8 cellular contexts compared by ENCODE assay signal in genomic region chr9:134066923-134067851, GRCh38. TPM values are rescaled to one million over a fixed set of nuclear protein-coding genes. Genes with fewer than 3 reads are reported as not detected.
A peak's percentile ranks its signal among the peaks of the same experiment; 100 is the strongest.
DNase-seq lines count a peak whose midpoint lies in the region; ATAC-seq, FAIRE-seq and TF ChIP-seq lines count a peak whose summit lies in the region.

No MANE protein-coding gene starts in this region.

- H3K79me2 ChIP-seq in HepG2 (ENCODE audit: insufficient read depth, low read length) = peaks cover 50% of the 10 kb centered on the region

- H3K36me3 ChIP-seq in HepG2 (replicated peaks in 1 of 2; ENCODE audit: control insufficient read depth in 1 of 2, insufficient read depth in 2 of 2, low read length in 2 of 2) = no peaks in the 10 kb centered on the region; a peak in 1 of 5 replicates

- no peak for TF ChIP-seq CTCF in HepG2 (CRISPR knock-in tag; IDR thresholded peaks at IDR 0.05)

- FAIRE-seq in HepG2 (lab: Jason Lieb, UNC) = no peak

- ATAC-seq in GM18502 (IDR thresholded peaks at IDR 0.05; ENCODE audit: poor library complexity, unreplicated experiment) = peak; percentile 14
- peak; percentile 17 for ATAC-seq in HG03139 (IDR thresholded peaks at IDR 0.05; ENCODE audit: unreplicated experiment)
- ATAC-seq in HepG2 = no peak
- ATAC-seq in stimulated activated naive B cell treated with anti-CD40 and anti-IgM and Interleukin-4, amounts not matched to agents 10 μg/mL and 1 μg/mL and 100 μg/mL, for 72 hours (replicated peaks) = peak; percentile 4 to 25

- H3K4me3 Mint-ChIP-seq in stimulated activated naive B cell treated with anti-CD40 and anti-IgM and Interleukin-4, amounts not matched to agents 10 μg/mL and 1 μg/mL and 100 μg/mL, for 72 hours = peak overlapping the region; percentile 88 to 89

- H3K36me3 Mint-ChIP-seq in stimulated activated naive B cell treated with anti-CD40 and anti-IgM and Interleukin-4, amounts not matched to agents 10 μg/mL and 1 μg/mL and 100 μg/mL, for 72 hours = peaks cover 0 to 5% of the 10 kb centered on the region in 2 donors

- H3K4me1 Mint-ChIP-seq in stimulated activated naive B cell treated with anti-CD40 and anti-IgM and Interleukin-4, amounts not matched to agents 10 μg/mL and 1 μg/mL and 100 μg/mL, for 72 hours = peaks cover 27 to 44% of the 10 kb centered on the region in 2 donors

- DNase-seq in ACHN (peak; percentile 48), T-helper 2 cell (peak in 4 of 5 experiments; percentile 23 to 62 (median 50)), HepG2 (ENCODE audit: low spot score) (no peak), COLO829 (ENCODE audit: low spot score) (no peak)
- peak; percentile 42 for DNase-seq in central memory CD4-positive, alpha-beta T cell
- peak; percentile 32 for DNase-seq in stimulated activated naive B cell treated with anti-CD40 and anti-IgM and Interleukin-4, amounts not matched to agents 10 μg/mL and 1 μg/mL and 100 μg/mL, for 72 hours

- peak overlapping the region; percentile 81 to 97 (median 82) for H3K4me3 ChIP-seq in HepG2 (replicated peaks in 1 of 3; ENCODE audit: insufficient read depth in 1 of 3, low read depth in 2 of 3, low read length in 3 of 3)

- TF ChIP-seq POLR2A in HepG2 (IDR thresholded peaks at IDR 0.05; ENCODE audit: insufficient read depth in 1 of 2, low read depth in 2 of 2, low read length in 2 of 2) = no peak

- no TSS peak for BruUV-seq in HepG2 (replicated peaks; lab: Mats Ljungman, UMichigan)

- POLR2A ChIA-PET in HepG2 (lab: Yijun Ruan, JAX) = interaction anchor here (1.2 kb wide), 1 partner anchor 278 kb away, joined by 3 read pairs; no protein-coding TSS in a partner anchor

- H3K27ac Mint-ChIP-seq in stimulated activated naive B cell treated with anti-CD40 and anti-IgM and Interleukin-4, amounts not matched to agents 10 μg/mL and 1 μg/mL and 100 μg/mL, for 72 hours = peak overlapping the region; percentile 89

- TF ChIP-seq EP300 in HepG2 (IDR thresholded peaks at IDR 0.05; ENCODE audit: low read depth in 2 of 2, low read length in 2 of 2) (no peak), HepG2 (CRISPR knock-in tag; IDR thresholded peaks at IDR 0.05; ENCODE audit: borderline replicate concordance) (no peak)

- 0% methylated on average over 8 of the region's 125 CpGs for WGBS in HepG2 (ENCODE audit: low lambda C conversion rate)

- H3K27ac ChIP-seq in HepG2 (ENCODE audit: extremely low read length, insufficient read depth, low read length) = peak overlapping the region; percentile 81

- peaks cover 9 to 29% of the 10 kb centered on the region in 2 experiments; a peak in 4 of 5 replicates for H3K27me3 ChIP-seq in HepG2 (ENCODE audit: control insufficient read depth in 1 of 2, insufficient read depth in 2 of 2, low read length in 2 of 2)

- peak overlapping the region; percentile 90 for H3K9ac ChIP-seq in HepG2 (ENCODE audit: insufficient read depth, low read depth, low read length)

- TF ChIP-seq RAD21 in HepG2 (CRISPR knock-in tag; IDR thresholded peaks at IDR 0.05) = no peak

- H3K27me3 Mint-ChIP-seq in stimulated activated naive B cell treated with anti-CD40 and anti-IgM and Interleukin-4, amounts not matched to agents 10 μg/mL and 1 μg/mL and 100 μg/mL, for 72 hours = peaks cover 10 to 19% of the 10 kb centered on the region in 2 donors

- CTCF ChIA-PET in HepG2 (lab: Yijun Ruan, JAX; ENCODE audit: low intra/inter-chr PET ratio, low total read pairs) = no interaction called here

- in situ Hi-C loops in ACHN (cut with HindIII; ENCODE audit: low pct_ligation_motif_present, low pct_unique_long_range_greater_than_20kb, low sequenced_read_pairs) (no loop called here), HepG2 (cut with HindIII; ENCODE audit: extremely low pct_ligation_motif_present, low pct_unique_long_range_greater_than_20kb) (loop anchor here (10.0 kb wide), 1 partner anchor 268 kb away; no protein-coding TSS in a partner anchor)

- H4K20me1 ChIP-seq in HepG2 (ENCODE audit: insufficient read depth, low read length) = peaks cover 31% of the 10 kb centered on the region

- H3K4me1 ChIP-seq in HepG2 (ENCODE audit: insufficient read depth, low read length) = peaks cover 48% of the 10 kb centered on the region

- intact Hi-C loops in HepG2 (cut with micrococcal nuclease; ENCODE audit: unreplicated experiment) = loop anchor here (5.0 kb wide), 1 partner anchor 40 kb away; the partner anchor contains the start of gene BRD3OS

- peak overlapping the region; percentile 86 for H3K4me2 ChIP-seq in HepG2 (ENCODE audit: low read depth, low read length)

- H3K9me3 Mint-ChIP-seq in stimulated activated naive B cell treated with anti-CD40 and anti-IgM and Interleukin-4, amounts not matched to agents 10 μg/mL and 1 μg/mL and 100 μg/mL, for 72 hours = no peaks in the 10 kb centered on the region

- no peaks in the 10 kb centered on the region for H3K9me3 ChIP-seq in HepG2 (ENCODE audit: low read length)

- H2AFZ ChIP-seq in HepG2 (ENCODE audit: low read length) = no peak overlapping the region

TF ChIP-seq in HepG2, 621 proteins besides CTCF, POLR2A, EP300 and RAD21 (continues in another document):
- peak; percentile 24; the same call in 1 of the 2 replicates for TF ChIP-seq TAF1 (CRISPR knock-in tag; IDR thresholded peaks at IDR 0.05)
- peak; percentile 16 for TF ChIP-seq ASH2L (IDR thresholded peaks at IDR 0.05; ENCODE audit: insufficient read length, low read depth, low read length)
- TF ChIP-seq HHEX (CRISPR knock-in tag; IDR thresholded peaks at IDR 0.05) = no peak
- TF ChIP-seq PHF5A (CRISPR knock-in tag; IDR thresholded peaks at IDR 0.05; ENCODE audit: low read depth, unreplicated experiment) = no peak
- TF ChIP-seq NRL (CRISPR knock-in tag; IDR thresholded peaks at IDR 0.05; ENCODE audit: borderline replicate concordance) = 0 out of 2 replicates have a peak, but pooled peaks have one; percentile 40
- 0 out of 2 replicates have a peak, but pooled peaks have one; percentile 30 for TF ChIP-seq ZFP91 (CRISPR knock-in tag; IDR thresholded peaks at IDR 0.05; ENCODE audit: borderline replicate concordance)

RNA-seq across cellular contexts. Expression of gene BRD3, which starts 0.6 kb away (rescaled TPM):
- 5.9 and 11.2 TPM in 2 replicates for total RNA-seq in HepG2 (2016; rRNA removed; fragmentation: Illumina TruSeq; extraction: Trizol)
- 1.2 TPM in 2 replicates for total RNA-seq in HepG2 (2016; cell fraction: cytosol; rRNA removed; fragmentation: Illumina TruSeq; extraction: Trizol; ENCODE audit: low read depth)
- total RNA-seq in HepG2 (2016; cell fraction: insoluble cytoplasmic fraction; rRNA removed; fragmentation: Illumina TruSeq; extraction: Trizol) = 7.7 and 8.4 TPM in 2 replicates
- total RNA-seq in HepG2 (2016; cell fraction: membrane; rRNA removed; fragmentation: Illumina TruSeq; extraction: Trizol) = 4.3 and 4.8 TPM in 2 replicates
- total RNA-seq in HepG2 (2016; cell fraction: nucleus; rRNA removed; fragmentation: Illumina TruSeq; extraction: Trizol) = 8.6 and 9.0 TPM in 2 replicates
- polyA plus RNA-seq in HepG2 (2011; rRNA removed) = 12.8 and 12.9 TPM in 2 replicates
- polyA plus RNA-seq in HepG2 (2011; cell fraction: cytosol; rRNA removed) = 7.3 and 8.3 TPM in 2 replicates
- polyA plus RNA-seq in HepG2 (2011; cell fraction: nucleus; rRNA removed) = 33.7 and 42.3 TPM in 2 replicates
- polyA plus RNA-seq in HepG2 (2012) = 22.7 and 27.4 TPM in 2 replicates
- polyA plus RNA-seq in HepG2 (2016; cell fraction: cytosol; fragmentation: Illumina TruSeq; extraction: Trizol; ENCODE audit: low read depth) = 1.8 and 2.3 TPM in 2 replicates
- 12.6 and 17.1 TPM in 2 replicates for polyA plus RNA-seq in HepG2 (2016; cell fraction: insoluble cytoplasmic fraction; fragmentation: Illumina TruSeq; extraction: Trizol; ENCODE audit: low read depth)
- 4.3 and 4.6 TPM in 2 replicates for polyA plus RNA-seq in HepG2 (2016; cell fraction: membrane; fragmentation: Illumina TruSeq; extraction: Trizol; ENCODE audit: low read depth)
- polyA plus RNA-seq in HepG2 (2016; cell fraction: nucleus; fragmentation: Illumina TruSeq; extraction: Trizol; ENCODE audit: insufficient read depth, low read depth) = 21.2 and 21.4 TPM in 2 replicates
- 15.0 and 25.5 TPM in 2 replicates for polyA minus RNA-seq in HepG2 (2011; rRNA and poly(A)+ RNA removed; ENCODE audit: low replicate concordance)
- 23.5 and 27.0 TPM in 2 replicates for polyA minus RNA-seq in HepG2 (2011; cell fraction: cytosol; rRNA and poly(A)+ RNA removed)
- 13.3 and 16.8 TPM in 2 replicates for polyA minus RNA-seq in HepG2 (2011; cell fraction: nucleus; rRNA and poly(A)+ RNA removed)

RNA-seq across cellular contexts. Expression of gene BRD3OS, which starts 41.9 kb away (rescaled TPM):
- total RNA-seq in HepG2 (2016; rRNA removed; fragmentation: Illumina TruSeq; extraction: Trizol) = 4.9 and 5.0 TPM in 2 replicates
- 2.6 and 4.1 TPM in 2 replicates for total RNA-seq in HepG2 (2016; cell fraction: cytosol; rRNA removed; fragmentation: Illumina TruSeq; extraction: Trizol; ENCODE audit: low read depth)
- 4.9 and 5.5 TPM in 2 replicates for total RNA-seq in HepG2 (2016; cell fraction: insoluble cytoplasmic fraction; rRNA removed; fragmentation: Illumina TruSeq; extraction: Trizol)
- 10.3 and 11.9 TPM in 2 replicates for total RNA-seq in HepG2 (2016; cell fraction: membrane; rRNA removed; fragmentation: Illumina TruSeq; extraction: Trizol)
- 3.1 and 4.3 TPM in 2 replicates for total RNA-seq in HepG2 (2016; cell fraction: nucleus; rRNA removed; fragmentation: Illumina TruSeq; extraction: Trizol)
- 3.9 and 5.7 TPM in 2 replicates for polyA plus RNA-seq in HepG2 (2011; rRNA removed)
- polyA plus RNA-seq in HepG2 (2011; cell fraction: cytosol; rRNA removed) = 3.3 and 4.0 TPM in 2 replicates
- polyA plus RNA-seq in HepG2 (2011; cell fraction: nucleus; rRNA removed) = 3.3 and 3.7 TPM in 2 replicates
- polyA plus RNA-seq in HepG2 (2012) = 2.3 and 2.6 TPM in 2 replicates
- 4.5 and 6.0 TPM in 2 replicates for polyA plus RNA-seq in HepG2 (2016; cell fraction: cytosol; fragmentation: Illumina TruSeq; extraction: Trizol; ENCODE audit: low read depth)
- polyA plus RNA-seq in HepG2 (2016; cell fraction: insoluble cytoplasmic fraction; fragmentation: Illumina TruSeq; extraction: Trizol; ENCODE audit: low read depth) = 5.4 and 5.8 TPM in 2 replicates
- polyA plus RNA-seq in HepG2 (2016; cell fraction: membrane; fragmentation: Illumina TruSeq; extraction: Trizol; ENCODE audit: low read depth) = 8.8 and 10.1 TPM in 2 replicates
- 4.3 and 5.4 TPM in 2 replicates for polyA plus RNA-seq in HepG2 (2016; cell fraction: nucleus; fragmentation: Illumina TruSeq; extraction: Trizol; ENCODE audit: insufficient read depth, low read depth)
- polyA minus RNA-seq in HepG2 (2011; rRNA and poly(A)+ RNA removed; ENCODE audit: low replicate concordance) = 5.6 and 12.7 TPM in 2 replicates
- 2.5 and 3.1 TPM in 2 replicates for polyA minus RNA-seq in HepG2 (2011; cell fraction: cytosol; rRNA and poly(A)+ RNA removed)
- polyA minus RNA-seq in HepG2 (2011; cell fraction: nucleus; rRNA and poly(A)+ RNA removed) = 1.5 and 2.1 TPM in 2 replicates

Comparison
In these comparisons a context has a peak if more than half of its experiments do, and no peak if none do; other contexts are left out.
1. DNase-seq: peak in ACHN (single experiment), T-helper 2 cell (4 of 5), central memory CD4-positive, alpha-beta T cell (single experiment) and stimulated activated naive B cell treated with anti-CD40 and anti-IgM and Interleukin-4, amounts not matched to agents 10 μg/mL and 1 μg/mL and 100 μg/mL, for 72 hours (single experiment); none in HepG2 (single experiment) and COLO829 (single experiment).